Comparison of ENCODE assay signal across 14 cellular contexts in genomic region chr10:124249812-124250432, GRCh38.
A peak's percentile ranks its signal among the peaks of the same experiment; 100 is the strongest.
DNase-seq lines count a peak whose midpoint lies in the region; ATAC-seq, FAIRE-seq and TF ChIP-seq lines count a peak whose summit lies in the region.
"Had no signal": no experiment of that assay in that cellular context is flagged by ENCODE, and none has a peak within 500 bp of the region (broad histone marks: within the 10 kb centered on the region; RNA-seq: fewer than 3 reads in every experiment).

No MANE protein-coding gene starts in this region.

- H3K27me3 ChIP-seq in tibial artery, result no peaks in the 10 kb centered on the region

- H3K27ac ChIP-seq in A549 (no peak overlapping the region), OCI-LY7 (ENCODE audit: low read depth, low read length, poor library complexity, severe bottlenecking) (no peak overlapping the region), tibial artery (no peak overlapping the region)

- no TSS peak for BruUV-seq in OCI-LY7 (replicated peaks; lab: Mats Ljungman, UMichigan)

- H3K79me2 ChIP-seq in OCI-LY7 (ENCODE audit: insufficient read depth, low read depth, low read length), result no peaks in the 10 kb centered on the region

- no peak for DNase-seq in A549 (ENCODE audit: low read depth in 1 of 2, low spot score in 1 of 2)
- DNase-seq in OCI-LY7 (ENCODE audit: low spot score), result peak; percentile 56
- DNase-seq in fibroblast of villous mesenchyme (ENCODE audit: low read depth), result peak; percentile 11
- DNase-seq in dedifferentiated amniotic fluid mesenchymal stem cell (ENCODE audit: extremely low spot score), result no peak
- no peak for DNase-seq in activated T-cell treated with anti-CD3 and anti-CD28 coated beads, Interleukin-2, amount 50 U/mL, for 48 hours
- no peak for DNase-seq in tibial artery
- no peak for DNase-seq in activated T-cell treated with anti-CD3 and anti-CD28 coated beads, Interleukin-2, amount 50 U/mL, for 24 hours
- DNase-seq: activated CD4-positive, alpha-beta T cell treated with anti-CD3 and anti-CD28 coated beads, Interleukin-2, amount 50 U/mL, for 4 hours; CD4-positive, alpha-beta memory T cell; effector memory CD4-positive, alpha-beta T cell; hypothalamus had no signal

- TF ChIP-seq CTCF in A549 (IDR thresholded peaks at IDR 0.05) (0 out of 3 replicates have a peak, but pooled peaks have one; percentile 8), GM12873 (IDR thresholded peaks at IDR 0.05; ENCODE audit: insufficient read depth, low read depth, low read length, missing control alignments) (peak; percentile 35), OCI-LY7 (conservative IDR thresholded peaks at IDR 0.05; ENCODE audit: low read length) (peak; percentile 74), fibroblast of villous mesenchyme (IDR thresholded peaks at IDR 0.05; ENCODE audit: insufficient read depth, low read depth, low read length) (peak; percentile 31), tibial artery (IDR thresholded peaks at IDR 0.05) (no peak)

- no peak for TF ChIP-seq EP300 in A549 (IDR thresholded peaks at IDR 0.05)

- no peaks in the 10 kb centered on the region for H3K9me3 ChIP-seq in A549
- no peaks in the 10 kb centered on the region for H3K9me3 ChIP-seq in OCI-LY7 (ENCODE audit: low read length)
- H3K9me3 ChIP-seq in tibial artery, result no peaks in the 10 kb centered on the region

- ATAC-seq in A549, result 0 out of 6 replicates have a peak, but pooled peaks of 1 of the 2 experiments have one; percentile 53
- ATAC-seq: activated naive CD4-positive, alpha-beta T cell treated with anti-CD3 and anti-CD28 coated beads, Interleukin-2, amount 50 U/mL, for 72 hours had no signal

- TF ChIP-seq POLR2A in A549 (IDR thresholded peaks at IDR 0.05; ENCODE audit: low read length), result no peak

- H3K36me3 ChIP-seq in OCI-LY7 (ENCODE audit: insufficient read depth, low read length) (no peaks in the 10 kb centered on the region), tibial artery (no peaks in the 10 kb centered on the region)

- H3K27me3 Mint-ChIP-seq in activated T-cell treated with anti-CD3 and anti-CD28 coated beads, Interleukin-2, amount 50 U/mL, for 24 hours, result peaks cover 2% of the 10 kb centered on the region

- H3K4me1 Mint-ChIP-seq in activated T-cell treated with anti-CD3 and anti-CD28 coated beads, Interleukin-2, amount 50 U/mL, for 24 hours (ENCODE audit: low read depth), result no peaks in the 10 kb centered on the region
- H3K4me1 Mint-ChIP-seq: CD4-positive, alpha-beta memory T cell had no signal

- H3K9me2 ChIP-seq in OCI-LY7 (ENCODE audit: insufficient read depth, low read length), result no peaks in the 10 kb centered on the region

- H3K4me3 Mint-ChIP-seq in activated T-cell treated with anti-CD3 and anti-CD28 coated beads, Interleukin-2, amount 50 U/mL, for 24 hours, result no peak overlapping the region
- H3K4me3 Mint-ChIP-seq: CD4-positive, alpha-beta memory T cell had no signal

- H3K9me3 Mint-ChIP-seq in activated T-cell treated with anti-CD3 and anti-CD28 coated beads, Interleukin-2, amount 50 U/mL, for 24 hours, result no peaks in the 10 kb centered on the region
- H3K9me3 Mint-ChIP-seq: CD4-positive, alpha-beta memory T cell had no signal

- H3K4me3 ChIP-seq in A549 (no peak overlapping the region), OCI-LY7 (ENCODE audit: low read depth, low read length, poor library complexity, severe bottlenecking) (no peak overlapping the region), fibroblast of villous mesenchyme (ENCODE audit: low read depth, low read length) (no peak overlapping the region), tibial artery (no peak overlapping the region)

- H2AFZ ChIP-seq in OCI-LY7 (ENCODE audit: low read length), result no peak overlapping the region

- no peak overlapping the region for H3K4me2 ChIP-seq in A549
- no peak overlapping the region for H3K4me2 ChIP-seq in OCI-LY7 (ENCODE audit: low read length)

- no peak overlapping the region for H3K27ac Mint-ChIP-seq in activated T-cell treated with anti-CD3 and anti-CD28 coated beads, Interleukin-2, amount 50 U/mL, for 24 hours
- H3K27ac Mint-ChIP-seq: activated naive CD4-positive, alpha-beta T cell treated with anti-CD3 and anti-CD28 coated beads, Interleukin-2, amount 50 U/mL, for 72 hours; CD4-positive, alpha-beta memory T cell had no signal

- no peak for FAIRE-seq in A549 (lab: Jason Lieb, UNC)
- FAIRE-seq: GM12891 had no signal

- H4K20me1 ChIP-seq in OCI-LY7 (ENCODE audit: insufficient read depth, low read length), result no peaks in the 10 kb centered on the region

- H3K4me1 ChIP-seq in A549, result no peaks in the 10 kb centered on the region
- peaks cover 21% of the 10 kb centered on the region for H3K4me1 ChIP-seq in OCI-LY7 (ENCODE audit: insufficient read depth, low read length, poor library complexity, severe bottlenecking)
- H3K4me1 ChIP-seq in tibial artery, result peaks cover 0 to 3% (median 0%) of the 10 kb centered on the region in 4 donors

- CTCF ChIA-PET in A549 (lab: Yijun Ruan, JAX) (no interaction called here), OCI-LY7 (lab: Charles Lee; ENCODE audit: unreplicated experiment) (no interaction called here)

- TF ChIP-seq RAD21 in A549 (conservative IDR thresholded peaks at IDR 0.05 in 1 of 2, IDR thresholded peaks at IDR 0.05 in 1 of 2), result no peak

- intact Hi-C loops in OCI-LY7 (cut with micrococcal nuclease; ENCODE audit: unreplicated experiment), result no loop called here
- intact Hi-C loops in tibial artery (cut with DNase I; ENCODE audit: low total_unique reads), result no loop called here

- 43% methylated on average over 7 of the region's 8 CpGs for WGBS in A549 (ENCODE audit: missing lambda C conversion rate)

- POLR2A ChIA-PET in A549 (lab: Yijun Ruan, JAX) (no interaction called here), OCI-LY7 (lab: Charles Lee) (no interaction called here)

- H3K36me3 Mint-ChIP-seq in activated T-cell treated with anti-CD3 and anti-CD28 coated beads, Interleukin-2, amount 50 U/mL, for 24 hours (ENCODE audit: low read depth), result no peaks in the 10 kb centered on the region
- H3K36me3 Mint-ChIP-seq: activated naive CD4-positive, alpha-beta T cell treated with anti-CD3 and anti-CD28 coated beads, Interleukin-2, amount 50 U/mL, for 72 hours; CD4-positive, alpha-beta memory T cell had no signal

TF ChIP-seq in A549, 52 proteins besides CTCF, POLR2A, EP300 and RAD21:
- no peak for TF ChIP-seq HDAC2 (IDR thresholded peaks at IDR 0.05)
- no peak for TF ChIP-seq RNF2 (IDR thresholded peaks at IDR 0.05; ENCODE audit: borderline replicate concordance, low read depth)
- no peak for TF ChIP-seq RCOR1 (IDR thresholded peaks at IDR 0.05; ENCODE audit: low read depth, low read length)
- TF ChIP-seq NR3C1 (IDR thresholded peaks at IDR 0.05), result no peak
- TF ChIP-seq RFX5 (IDR thresholded peaks at IDR 0.05), result no peak
- no peak for TF ChIP-seq FOSB (CRISPR knock-in tag; IDR thresholded peaks at IDR 0.05)
- TF ChIP-seq BHLHE40 (IDR thresholded peaks at IDR 0.05; ENCODE audit: low read depth, low read length), result no peak

Comparison
In these comparisons a context has a peak if more than half of its experiments do, and no peak if none do; other contexts are left out.
1. DNase-seq: peak in OCI-LY7 (single experiment) and fibroblast of villous mesenchyme (single experiment); none in A549 (0 of 2), dedifferentiated amniotic fluid mesenchymal stem cell (single experiment), activated T-cell treated with anti-CD3 and anti-CD28 coated beads, Interleukin-2, amount 50 U/mL, for 48 hours (0 of 2), tibial artery (0 of 2) and activated T-cell treated with anti-CD3 and anti-CD28 coated beads, Interleukin-2, amount 50 U/mL, for 24 hours (single experiment).
2. CTCF ChIP-seq: peak in A549 (single experiment), GM12873 (single experiment), OCI-LY7 (single experiment) and fibroblast of villous mesenchyme (single experiment); none in tibial artery (0 of 2).